In the genomic region with DNA sequence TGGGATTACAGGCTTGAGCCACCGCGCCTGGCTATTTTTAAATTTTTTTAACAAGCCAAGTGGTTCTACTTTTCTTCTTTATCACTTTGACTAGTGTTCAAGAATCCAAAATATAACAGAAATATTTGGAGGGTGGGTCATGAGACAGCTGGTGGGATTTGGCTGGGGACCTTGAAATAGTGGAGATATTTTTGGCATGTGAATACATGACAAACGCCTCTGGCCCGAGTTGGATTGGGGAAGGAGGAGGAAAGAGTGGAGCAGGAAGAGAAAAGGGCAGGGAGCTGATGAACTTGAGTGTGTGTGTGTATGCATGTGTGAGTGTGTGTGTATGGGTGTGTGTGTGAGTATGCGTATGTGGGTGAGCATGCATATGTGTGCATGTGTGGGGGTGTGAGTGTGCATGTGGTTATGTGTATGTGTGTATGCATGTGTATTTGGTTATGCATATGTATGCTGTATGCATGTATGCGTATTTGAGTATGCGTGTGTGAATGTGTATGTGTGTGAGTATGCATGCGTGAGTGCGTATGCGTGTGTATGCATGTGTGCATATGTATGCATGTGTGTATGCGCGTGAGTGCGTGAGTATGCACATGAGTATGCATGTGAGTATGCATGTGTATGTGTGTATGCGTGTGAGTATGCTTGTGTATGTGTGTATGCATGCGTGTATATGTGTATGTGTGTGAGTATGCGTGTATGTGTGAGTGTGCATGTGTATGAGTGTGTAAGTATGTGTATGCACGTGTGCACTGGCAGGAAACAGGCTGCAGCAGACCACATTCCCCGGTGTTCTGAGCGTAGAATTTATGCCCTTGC, we compare ENCODE assay signal across 10 cellular contexts. TPM values are rescaled to one million over a fixed set of nuclear protein-coding genes. Genes with fewer than 3 reads are reported as not detected.
DNase-seq lines count a peak whose midpoint lies in the region; ATAC-seq and TF ChIP-seq lines count a peak whose summit lies in the region.
"Had no signal": no experiment of that assay in that cellular context is flagged by ENCODE, and none has a peak within 500 bp of the region (broad histone marks: within the 10 kb centered on the region; RNA-seq: fewer than 3 reads in every experiment).

No MANE protein-coding gene starts in this region.

- POLR2A ChIA-PET in activated CD4-positive, alpha-beta memory T cell treated with anti-CD3 and anti-CD28 coated beads, Interleukin-2, amount 10 ng/mL, durations not matched to agents 7 days and 5 days (lab: Charles Lee) = no interaction called here

- H3K27ac Mint-ChIP-seq in activated CD4-positive, alpha-beta memory T cell treated with anti-CD3 and anti-CD28 coated beads, Interleukin-2, amount 10 ng/mL, durations not matched to agents 7 days and 5 days = peak overlapping the region; percentile 30

- H3K4me3 ChIP-seq in foreskin fibroblast (ENCODE audit: low read depth in 1 of 2, low read length in 2 of 2) = no peak overlapping the region

- H3K27me3 Mint-ChIP-seq in activated CD4-positive, alpha-beta memory T cell treated with anti-CD3 and anti-CD28 coated beads, Interleukin-2, amount 10 ng/mL, durations not matched to agents 7 days and 5 days = no peaks in the 10 kb centered on the region

- peak; percentile 59 for DNase-seq in GM04503 (ENCODE audit: low read depth)
- no peak for DNase-seq in activated CD4-positive, alpha-beta memory T cell treated with anti-CD3 and anti-CD28 coated beads, Interleukin-2, amount 10 ng/mL, durations not matched to agents 7 days and 5 days
- peak; percentile 36 to 75 for DNase-seq in foreskin fibroblast
- DNase-seq in sciatic nerve (ENCODE audit: low spot score) = no peak
- DNase-seq in NCI-H2029 (lab: John Stamatoyannopoulos, UW) = no peak
- DNase-seq in NK-92 (lab: John Stamatoyannopoulos, UW; ENCODE audit: unreplicated experiment) = no peak
- DNase-seq in foreskin keratinocyte = no peak
- DNase-seq: activated CD8-positive, alpha-beta memory T cell treated with anti-CD3 and anti-CD28 coated beads, Interleukin-2, amount 50 U/mL, for 48 hours; effector memory CD4-positive, alpha-beta T cell; NCI-H226 had no signal

- peaks cover 70% of the 10 kb centered on the region for H3K4me1 Mint-ChIP-seq in activated CD4-positive, alpha-beta memory T cell treated with anti-CD3 and anti-CD28 coated beads, Interleukin-2, amount 10 ng/mL, durations not matched to agents 7 days and 5 days

- H3K27me3 ChIP-seq in foreskin keratinocyte = no peaks in the 10 kb centered on the region

- intact Hi-C loops in sciatic nerve (cut with DNase I) = no loop called here

- no peak for TF ChIP-seq CTCF in foreskin fibroblast (IDR thresholded peaks at IDR 0.05; ENCODE audit: low read depth, low read length)
- no peak for TF ChIP-seq CTCF in foreskin keratinocyte (conservative IDR thresholded peaks at IDR 0.05)

- no peaks in the 10 kb centered on the region for H3K9me3 Mint-ChIP-seq in activated CD4-positive, alpha-beta memory T cell treated with anti-CD3 and anti-CD28 coated beads, Interleukin-2, amount 10 ng/mL, durations not matched to agents 7 days and 5 days

- H3K27ac ChIP-seq in foreskin keratinocyte = no peak overlapping the region

- H3K4me3 Mint-ChIP-seq in activated CD4-positive, alpha-beta memory T cell treated with anti-CD3 and anti-CD28 coated beads, Interleukin-2, amount 10 ng/mL, durations not matched to agents 7 days and 5 days = no peak overlapping the region

- ATAC-seq in sciatic nerve = peak; percentile 34
- ATAC-seq in foreskin keratinocyte = no peak

- CTCF ChIA-PET in activated CD4-positive, alpha-beta memory T cell treated with anti-CD3 and anti-CD28 coated beads, Interleukin-2, amount 10 ng/mL, durations not matched to agents 7 days and 5 days (lab: Charles Lee) = no interaction called here

- H3K4me1 ChIP-seq in foreskin keratinocyte = no peaks in the 10 kb centered on the region

- peaks cover 79% of the 10 kb centered on the region for H3K36me3 Mint-ChIP-seq in activated CD4-positive, alpha-beta memory T cell treated with anti-CD3 and anti-CD28 coated beads, Interleukin-2, amount 10 ng/mL, durations not matched to agents 7 days and 5 days (ENCODE audit: low read depth)

RNA-seq across cellular contexts. Expression of gene JADE1, which starts 49.6 kb away (rescaled TPM):
- 10 to 100 TPM; 29.6 to 32.7 TPM for total RNA-seq in activated CD4-positive, alpha-beta memory T cell treated with anti-CD3 and anti-CD28 coated beads, Interleukin-2, amount 10 ng/mL, durations not matched to agents 7 days and 5 days
- total RNA-seq in sciatic nerve (25.2 TPM), foreskin keratinocyte (6.7 and 7.9 TPM in 2 replicates)
- polyA plus RNA-seq in foreskin keratinocyte = 2.3 and 2.9 TPM in 2 replicates

Comparison
In these comparisons a context has a peak if more than half of its experiments do, and no peak if none do; other contexts are left out.
1. DNase-seq: peak in GM04503 (single experiment) and foreskin fibroblast (2 of 2); none in activated CD4-positive, alpha-beta memory T cell treated with anti-CD3 and anti-CD28 coated beads, Interleukin-2, amount 10 ng/mL, durations not matched to agents 7 days and 5 days (single experiment), sciatic nerve (single experiment), NCI-H2029 (single experiment), NK-92 (single experiment) and foreskin keratinocyte (0 of 2).